Comparison of ENCODE assay signal across 18 cellular contexts in genomic region chr2:155350783-155351580, GRCh38.
"Had no signal": no experiment of that assay in that cellular context is flagged by ENCODE, and none has a peak within 500 bp of the region (broad histone marks: within the 10 kb centered on the region; RNA-seq: fewer than 3 reads in every experiment).

No MANE protein-coding gene starts in this region.

- H3K4me1 ChIP-seq: gastrocnemius medialis, pancreas, stomach, tibial artery had no signal

- DNase-seq: dorsolateral prefrontal cortex; effector CD4-positive, alpha-beta T cell; endodermal cell; foreskin fibroblast; gastrocnemius medialis; head of caudate nucleus; natural killer cell; stimulated activated CD4-positive, alpha-beta T cell treated with anti-CD3 and anti-CD28 coated beads, Interleukin-2, amount 100 ng/mL, for 24 hours; stimulated activated CD4-positive, alpha-beta T cell treated with anti-CD3 and anti-CD28 coated beads, Interleukin-4, amount 100 ng/mL, for 24 hours; stimulated activated naive CD4-positive, alpha-beta T cell treated with Interleukin-2 at 50 U/mL for 16 hours; stomach; tibial artery had no signal

- H3K9me3 ChIP-seq: gastrocnemius medialis, neutrophil, pancreas, tibial artery had no signal

- H3K36me3 ChIP-seq: gastrocnemius medialis, neutrophil, pancreas, stomach, tibial artery had no signal

- H3K4me3 ChIP-seq: dorsolateral prefrontal cortex, gastrocnemius medialis, lung, pancreas, stomach, tibial artery had no signal

- H3K27ac ChIP-seq: dorsolateral prefrontal cortex, epithelial cell of prostate, gastrocnemius medialis, neutrophil, pancreas, stomach, tibial artery had no signal

- H3K27me3 ChIP-seq: dorsolateral prefrontal cortex, gastrocnemius medialis, neutrophil, pancreas, stomach, tibial artery had no signal

- FAIRE-seq: colon, keratinocyte, pancreas had no signal
